ENCODE assay signal across 10 cellular contexts in the genomic region with DNA sequence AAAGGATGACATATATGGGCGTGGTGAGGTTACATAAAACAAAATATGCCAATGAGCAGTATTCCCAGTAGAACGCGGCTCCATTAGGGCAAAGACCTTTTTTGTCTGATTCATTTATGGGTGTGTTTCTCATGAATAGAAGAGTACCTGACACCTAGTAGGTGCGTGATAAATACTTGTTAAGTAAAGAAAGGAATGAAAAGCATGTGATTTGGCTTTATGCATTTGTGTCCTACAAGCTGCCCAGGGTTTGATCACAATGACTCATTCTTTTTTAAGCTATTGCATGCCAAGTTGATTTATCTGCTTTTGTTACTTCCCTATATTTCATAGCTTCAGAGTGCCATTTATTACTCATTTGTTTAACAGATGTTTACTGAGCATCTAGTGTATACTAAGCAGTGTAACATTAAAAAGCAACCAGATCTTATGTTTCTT. TPM values are rescaled to one million over a fixed set of nuclear protein-coding genes. Genes with fewer than 3 reads are reported as not detected.
A peak's percentile ranks its signal among the peaks of the same experiment; 100 is the strongest.
DNase-seq lines count a peak whose midpoint lies in the region; ATAC-seq and TF ChIP-seq lines count a peak whose summit lies in the region.
"Had no signal": no experiment of that assay in that cellular context is flagged by ENCODE, and none has a peak within 500 bp of the region (broad histone marks: within the 10 kb centered on the region; RNA-seq: fewer than 3 reads in every experiment).

No MANE protein-coding gene starts in this region.

- ATAC-seq in GM21529 (IDR thresholded peaks at IDR 0.05; ENCODE audit: unreplicated experiment) (no peak), T-helper 17 cell (no peak), GM21528 (IDR thresholded peaks at IDR 0.05; ENCODE audit: low FRiP score, unreplicated experiment) (no peak)
- ATAC-seq: natural killer cell treated with Interleukin-12 subunit alpha and Interleukin-12 subunit beta and Interleukin-15 and Interleukin-18, amount 100 ng/mL, for 72 hours had no signal

- H3K27me3 ChIP-seq in brain microvascular endothelial cell (replicated peaks), result no peaks in the 10 kb centered on the region

- H3K27me3 Mint-ChIP-seq in T-helper 17 cell, result no peaks in the 10 kb centered on the region
- H3K27me3 Mint-ChIP-seq: natural killer cell treated with Interleukin-12 subunit alpha and Interleukin-12 subunit beta and Interleukin-15 and Interleukin-18, amount 100 ng/mL, for 72 hours had no signal

- peaks cover 12% of the 10 kb centered on the region for H3K4me1 Mint-ChIP-seq in T-helper 17 cell

- DNase-seq in Daoy (ENCODE audit: low read depth), result peak; percentile 53
- DNase-seq in NB4 (ENCODE audit: low read depth), result peak; percentile 55
- peak; percentile 39 for DNase-seq in brain microvascular endothelial cell
- peak; percentile 83 to 84 for DNase-seq in lung microvascular endothelial cell (ENCODE audit: low read depth in 2 of 2)
- no peak for DNase-seq in middle frontal gyrus (ENCODE audit: extremely low spot score, low spot score)
- DNase-seq in T-helper 17 cell, result no peak
- DNase-seq: endodermal cell had no signal

- no peak overlapping the region for H3K27ac Mint-ChIP-seq in T-helper 17 cell
- H3K27ac Mint-ChIP-seq: endodermal cell; natural killer cell treated with Interleukin-12 subunit alpha and Interleukin-12 subunit beta and Interleukin-15 and Interleukin-18, amount 100 ng/mL, for 72 hours had no signal

- no peaks in the 10 kb centered on the region for H3K9me3 ChIP-seq in T-helper 17 cell (ENCODE audit: control insufficient read depth, low read length, poor library complexity, severe bottlenecking)

- H3K4me3 ChIP-seq in NB4 (ENCODE audit: low read depth, low read length) (no peak overlapping the region), brain microvascular endothelial cell (ENCODE audit: low read depth, low read length) (no peak overlapping the region)

- H3K36me3 Mint-ChIP-seq in T-helper 17 cell (ENCODE audit: low read depth), result peaks cover 7% of the 10 kb centered on the region
- H3K36me3 Mint-ChIP-seq: natural killer cell treated with Interleukin-12 subunit alpha and Interleukin-12 subunit beta and Interleukin-15 and Interleukin-18, amount 100 ng/mL, for 72 hours had no signal

- no peak for TF ChIP-seq POLR2A in NB4 (IDR thresholded peaks at IDR 0.05; ENCODE audit: extremely low read depth, insufficient read length)

- in situ Hi-C loops in brain microvascular endothelial cell (cut with HindIII; ENCODE audit: low pct_ligation_motif_present, low sequenced_read_pairs), result no loop called here

- H3K27ac ChIP-seq in brain microvascular endothelial cell, result peak overlapping the region; percentile 47

- no peaks in the 10 kb centered on the region for H3K36me3 ChIP-seq in brain microvascular endothelial cell (replicated peaks)

- TF ChIP-seq CTCF in NB4 (IDR thresholded peaks at IDR 0.05; ENCODE audit: low read depth, low read length), result no peak
- no peak for TF ChIP-seq CTCF in brain microvascular endothelial cell (IDR thresholded peaks at IDR 0.05; ENCODE audit: low read depth, low read length, missing control alignments)

- no peak overlapping the region for H3K4me3 Mint-ChIP-seq in T-helper 17 cell
- H3K4me3 Mint-ChIP-seq: endodermal cell; natural killer cell treated with Interleukin-12 subunit alpha and Interleukin-12 subunit beta and Interleukin-15 and Interleukin-18, amount 100 ng/mL, for 72 hours had no signal

RNA-seq across cellular contexts. Expression of a gene that starts 19.1 kb away (rescaled TPM):
- not detected in 2 replicates for total RNA-seq in Daoy (2014; rRNA removed; shearing (Covaris generic))
- total RNA-seq in lung microvascular endothelial cell (not detected in 2 replicates), T-helper 17 cell (not detected)
- total RNA-seq: endodermal cell; natural killer cell treated with Interleukin-12 subunit alpha and Interleukin-12 subunit beta and Interleukin-15 and Interleukin-18, amount 100 ng/mL, for 72 hours had no signal

Comparison
In these comparisons a context has a peak if more than half of its experiments do, and no peak if none do; other contexts are left out.
1. DNase-seq: peak in Daoy (single experiment), NB4 (single experiment), brain microvascular endothelial cell (single experiment) and lung microvascular endothelial cell (2 of 2); none in middle frontal gyrus (single experiment) and T-helper 17 cell (0 of 3).